1 cellular context compared by ENCODE assay signal in genomic region chr1:70674981-70675685, GRCh38.
A peak's percentile ranks its signal among the peaks of the same experiment; 100 is the strongest.
TF ChIP-seq lines count a peak whose summit lies in the region.

No MANE protein-coding gene starts in this region.

TF ChIP-seq in K562, 482 proteins besides CTCF, POLR2A, EP300 and RAD21 (continued from another document):
- TF ChIP-seq ZBTB34 (CRISPR knock-in tag; IDR thresholded peaks at IDR 0.05) (no peak), RNF2 (IDR thresholded peaks at IDR 0.05) (no peak; the same call in 1 of the 2 replicates), TEAD4 (IDR thresholded peaks at IDR 0.05; ENCODE audit: low read length) (peak; percentile 96), TEAD4 (CRISPR knock-in tag; IDR thresholded peaks at IDR 0.05; ENCODE audit: borderline replicate concordance) (no peak), DMBX1 (CRISPR knock-in tag; IDR thresholded peaks at IDR 0.05; ENCODE audit: borderline replicate concordance) (no peak), ZNF316 (IDR thresholded peaks at IDR 0.05) (no peak), ZNF584 (CRISPR knock-in tag; IDR thresholded peaks at IDR 0.05; ENCODE audit: low read depth) (no peak; the same call in 1 of the 2 replicates), BCLAF1 (IDR thresholded peaks at IDR 0.05; ENCODE audit: borderline replicate concordance in 1 of 2, control insufficient read depth in 1 of 2, low read depth in 2 of 2, low read length in 1 of 2) (no peak), ZNF408 (CRISPR knock-in tag; IDR thresholded peaks at IDR 0.05; ENCODE audit: low read depth) (no peak), GABPB1 (CRISPR knock-in tag; IDR thresholded peaks at IDR 0.05) (no peak), E2F6 (IDR thresholded peaks at IDR 0.05; ENCODE audit: borderline replicate concordance in 1 of 2, extremely low read depth in 1 of 2, insufficient read depth in 1 of 2, insufficient read length in 1 of 2, low read depth in 1 of 2, low read length in 1 of 2, poor library complexity in 1 of 2, severe bottlenecking in 1 of 2) (no peak), SRF (CRISPR knock-in tag; IDR thresholded peaks at IDR 0.05) (no peak), FOXP4 (CRISPR knock-in tag; IDR thresholded peaks at IDR 0.05; ENCODE audit: borderline replicate concordance) (no peak), BCL6 (CRISPR knock-in tag; IDR thresholded peaks at IDR 0.05) (no peak), NCOA1 (IDR thresholded peaks at IDR 0.05; ENCODE audit: low read depth) (peak; percentile 75; the same call in 1 of the 2 replicates), NUFIP1 (IDR thresholded peaks at IDR 0.05; ENCODE audit: partially characterized antibody) (no peak), SMARCB1 (IDR thresholded peaks at IDR 0.05; ENCODE audit: insufficient read length, low read depth) (no peak), FOXA1 (IDR thresholded peaks at IDR 0.05; ENCODE audit: borderline replicate concordance) (no peak), ZKSCAN8 (CRISPR knock-in tag; IDR thresholded peaks at IDR 0.05) (no peak), SMAD2 (IDR thresholded peaks at IDR 0.05; ENCODE audit: low read depth, low read length) (no peak), XRCC4 (IDR thresholded peaks at IDR 0.05; ENCODE audit: extremely low read depth, insufficient read depth, insufficient read length) (no peak), FOXK2 (conservative IDR thresholded peaks at IDR 0.05 in 1 of 2, IDR thresholded peaks at IDR 0.05 in 1 of 2; ENCODE audit: low read depth in 2 of 2) (0 out of 4 replicates have a peak, but pooled peaks of 1 of the 2 experiments have one; percentile 14), POLR2AphosphoS5 (IDR thresholded peaks at IDR 0.05; ENCODE audit: control insufficient read depth, insufficient read depth, low read depth, low read length) (peak; percentile 90), HDAC2 (IDR thresholded peaks at IDR 0.05) (peak; percentile 47), MLLT1 (IDR thresholded peaks at IDR 0.05) (peak in 1 of 2 experiments; percentile 53; a peak in 1 of 4 replicates), HMG20A (CRISPR knock-in tag; conservative IDR thresholded peaks at IDR 0.05) (no peak), MYC (IDR thresholded peaks at IDR 0.05; ENCODE audit: low read depth, low read length) (no peak), MYC (CRISPR knock-in tag; IDR thresholded peaks at IDR 0.05; ENCODE audit: borderline replicate concordance, low read depth) (no peak), ZBTB11 (CRISPR knock-in tag; IDR thresholded peaks at IDR 0.05) (0 out of 6 replicates have a peak, but pooled peaks of 1 of the 3 experiments have one; percentile 13), ZKSCAN1 (IDR thresholded peaks at IDR 0.05; ENCODE audit: low read depth, low read length) (no peak), GMEB1 (CRISPR knock-in tag; IDR thresholded peaks at IDR 0.05) (no peak), PKNOX1 (IDR thresholded peaks at IDR 0.05) (peak; percentile 90), PURB (CRISPR knock-in tag; IDR thresholded peaks at IDR 0.05; ENCODE audit: low read depth) (no peak), NCOA2 (IDR thresholded peaks at IDR 0.05; ENCODE audit: partially characterized antibody in 2 of 2) (peak in 1 of 2 experiments; percentile 31), MAFG (tag; conservative IDR thresholded peaks at IDR 0.05) (no peak), OTX1 (CRISPR knock-in tag; IDR thresholded peaks at IDR 0.05) (no peak), PRDM10 (IDR thresholded peaks at IDR 0.05; ENCODE audit: partially characterized antibody) (no peak), ZNF76 (CRISPR knock-in tag; IDR thresholded peaks at IDR 0.05; ENCODE audit: borderline replicate concordance) (no peak)
